In genomic region chr17:42248351-42249179, GRCh38 we compare ENCODE assay signal across 9 cellular contexts. TPM values are rescaled to one million over a fixed set of nuclear protein-coding genes. Genes with fewer than 3 reads are reported as not detected.
DNase-seq lines count a peak whose midpoint lies in the region; ATAC-seq and TF ChIP-seq lines count a peak whose summit lies in the region.
"Had no signal": no experiment of that assay in that cellular context is flagged by ENCODE, and none has a peak within 500 bp of the region (broad histone marks: within the 10 kb centered on the region; RNA-seq: fewer than 3 reads in every experiment).

No MANE protein-coding gene starts in this region.

- no peaks in the 10 kb centered on the region for H3K27me3 Mint-ChIP-seq in activated naive CD4-positive, alpha-beta T cell treated with anti-CD3 and anti-CD28 coated beads, Interleukin-2, amount 10 ng/mL, durations not matched to agents 7 days and 5 days

- peaks cover 69% of the 10 kb centered on the region for H3K4me1 Mint-ChIP-seq in activated naive CD4-positive, alpha-beta T cell treated with anti-CD3 and anti-CD28 coated beads, Interleukin-2, amount 10 ng/mL, durations not matched to agents 7 days and 5 days

- peak in 3 of 4 donors; percentile 38 to 73 (median 44) for TF ChIP-seq POLR2A in upper lobe of left lung (IDR thresholded peaks at IDR 0.05)

- no peak for TF ChIP-seq CTCF in psoas muscle (IDR thresholded peaks at IDR 0.05)
- no peak for TF ChIP-seq CTCF in upper lobe of left lung (IDR thresholded peaks at IDR 0.05)

- H3K9me3 Mint-ChIP-seq in activated naive CD4-positive, alpha-beta T cell treated with anti-CD3 and anti-CD28 coated beads, Interleukin-2, amount 10 ng/mL, durations not matched to agents 7 days and 5 days: no peaks in the 10 kb centered on the region

- H3K9me3 ChIP-seq in psoas muscle (no peaks in the 10 kb centered on the region), upper lobe of left lung (no peaks in the 10 kb centered on the region)

- H3K4me3 Mint-ChIP-seq in activated naive CD4-positive, alpha-beta T cell treated with anti-CD3 and anti-CD28 coated beads, Interleukin-2, amount 10 ng/mL, durations not matched to agents 7 days and 5 days: peak overlapping the region; percentile 82

- H3K36me3 ChIP-seq in psoas muscle (ENCODE audit: insufficient read depth in 1 of 2, low read depth in 1 of 2) (no peaks in the 10 kb centered on the region), upper lobe of left lung (no peaks in the 10 kb centered on the region)

- H3K27me3 ChIP-seq in psoas muscle (ENCODE audit: insufficient read depth in 3 of 3, low read length in 2 of 3) (no peaks in the 10 kb centered on the region), upper lobe of left lung (no peaks in the 10 kb centered on the region)

- H3K27ac Mint-ChIP-seq in activated naive CD4-positive, alpha-beta T cell treated with anti-CD3 and anti-CD28 coated beads, Interleukin-2, amount 10 ng/mL, durations not matched to agents 7 days and 5 days: peak overlapping the region; percentile 97

- H3K4me3 ChIP-seq in psoas muscle (peak overlapping the region; percentile 62), upper lobe of left lung (peak overlapping the region in 2 of 4 donors; percentile 30 to 38)
- H3K4me3 ChIP-seq: A549 had no signal

- H3K27ac ChIP-seq in psoas muscle: peak overlapping the region; percentile 97
- H3K27ac ChIP-seq in upper lobe of left lung: peak overlapping the region; percentile 90 to 96 (median 92)

- DNase-seq in NK-92 treated with Interleukin-12 subunit alpha and Interleukin-12 subunit beta, amount 100 ng/mL, for 24 hours (lab: John Stamatoyannopoulos, UW): peak; percentile 61
- DNase-seq in NK-92 (lab: John Stamatoyannopoulos, UW; ENCODE audit: unreplicated experiment): no peak
- peak; percentile 68 for DNase-seq in SIG-M5 (lab: John Stamatoyannopoulos, UW)
- peak; percentile 86 for DNase-seq in activated naive CD4-positive, alpha-beta T cell treated with anti-CD3 and anti-CD28 coated beads, Interleukin-2, amount 10 ng/mL, durations not matched to agents 7 days and 5 days
- peak; percentile 34 to 95 (median 83) for DNase-seq in head of caudate nucleus
- peak; percentile 70 to 81 for DNase-seq in psoas muscle
- DNase-seq in upper lobe of left lung: peak in 1 of 2 donors; percentile 89

- peak in 3 of 4 donors; percentile 70 to 83 (median 80) for TF ChIP-seq EP300 in upper lobe of left lung (IDR thresholded peaks at IDR 0.05)

- 3 to 9% (median 4%) methylated on average over 13 of the region's 13 CpGs for WGBS in psoas muscle, 3 donors
- WGBS in upper lobe of left lung, 2 donors: 19 to 31% methylated on average over 13 of the region's 13 CpGs

- H3K4me1 ChIP-seq in psoas muscle (peaks cover 77% of the 10 kb centered on the region), upper lobe of left lung (peaks cover 24 to 55% (median 45%) of the 10 kb centered on the region in 4 donors)

- intact Hi-C loops in head of caudate nucleus (cut with DNase I): no loop called here
- intact Hi-C loops in psoas muscle (cut with DNase I): no loop called here

- peaks cover 20% of the 10 kb centered on the region for H3K36me3 Mint-ChIP-seq in activated naive CD4-positive, alpha-beta T cell treated with anti-CD3 and anti-CD28 coated beads, Interleukin-2, amount 10 ng/mL, durations not matched to agents 7 days and 5 days

- peak; percentile 68 for ATAC-seq in HG03439 (IDR thresholded peaks at IDR 0.05; ENCODE audit: unreplicated experiment)
- peak; percentile 91 to 95 (median 92) for ATAC-seq in psoas muscle
- ATAC-seq in upper lobe of left lung (ENCODE audit: low FRiP score in 2 of 2): peak; percentile 91 to 98

- CTCF ChIA-PET in activated naive CD4-positive, alpha-beta T cell treated with anti-CD3 and anti-CD28 coated beads, Interleukin-2, amount 10 ng/mL, durations not matched to agents 7 days and 5 days (lab: Charles Lee): interaction anchor here (0.7 to 5.3 kb wide), 9 partner anchors 12 to 269 kb away, joined by 3 to 37 read pairs (median 4); no protein-coding TSS in a partner anchor

RNA-seq across cellular contexts. Expression of gene STAT5B, which starts 27.6 kb away (rescaled TPM):
- total RNA-seq in psoas muscle (10 to 100 TPM; 68.8 to 90.1 (median 81.6) TPM), upper lobe of left lung (100 to 1,000 TPM in 1 of 6 donors, 10 to 100 TPM in 5; 48.6 to 115 (median 66.3) TPM)
- 10 to 100 TPM; 15.9 to 61.3 (median 40.2) TPM for polyA plus RNA-seq in psoas muscle

RNA-seq across cellular contexts. Expression of gene STAT5A, which starts 39.7 kb away (rescaled TPM):
- total RNA-seq in psoas muscle (10 to 100 TPM; 17.3 to 31.5 (median 23.9) TPM), upper lobe of left lung (100 to 1,000 TPM in 1 of 6 donors, 10 to 100 TPM in 5; 33.7 to 119 (median 70.3) TPM)
- 10 to 100 TPM in 2 of 3 donors, 1 to 10 TPM in 1; 8.1 to 12.5 (median 10.5) TPM for polyA plus RNA-seq in psoas muscle

RNA-seq across cellular contexts. Expression of gene GHDC, which starts 54.3 kb away (rescaled TPM):
- total RNA-seq in psoas muscle (1 to 10 TPM; 4.7 to 9.4 (median 7.0) TPM), upper lobe of left lung (10 to 100 TPM; 24.3 to 40.9 (median 33.0) TPM)
- polyA plus RNA-seq in psoas muscle: 10 to 100 TPM in 1 of 3 donors, 1 to 10 TPM in 2; 6.8 to 11.5 (median 8.8) TPM
